ENCODE assay signal across 8 cellular contexts in the genomic region with DNA sequence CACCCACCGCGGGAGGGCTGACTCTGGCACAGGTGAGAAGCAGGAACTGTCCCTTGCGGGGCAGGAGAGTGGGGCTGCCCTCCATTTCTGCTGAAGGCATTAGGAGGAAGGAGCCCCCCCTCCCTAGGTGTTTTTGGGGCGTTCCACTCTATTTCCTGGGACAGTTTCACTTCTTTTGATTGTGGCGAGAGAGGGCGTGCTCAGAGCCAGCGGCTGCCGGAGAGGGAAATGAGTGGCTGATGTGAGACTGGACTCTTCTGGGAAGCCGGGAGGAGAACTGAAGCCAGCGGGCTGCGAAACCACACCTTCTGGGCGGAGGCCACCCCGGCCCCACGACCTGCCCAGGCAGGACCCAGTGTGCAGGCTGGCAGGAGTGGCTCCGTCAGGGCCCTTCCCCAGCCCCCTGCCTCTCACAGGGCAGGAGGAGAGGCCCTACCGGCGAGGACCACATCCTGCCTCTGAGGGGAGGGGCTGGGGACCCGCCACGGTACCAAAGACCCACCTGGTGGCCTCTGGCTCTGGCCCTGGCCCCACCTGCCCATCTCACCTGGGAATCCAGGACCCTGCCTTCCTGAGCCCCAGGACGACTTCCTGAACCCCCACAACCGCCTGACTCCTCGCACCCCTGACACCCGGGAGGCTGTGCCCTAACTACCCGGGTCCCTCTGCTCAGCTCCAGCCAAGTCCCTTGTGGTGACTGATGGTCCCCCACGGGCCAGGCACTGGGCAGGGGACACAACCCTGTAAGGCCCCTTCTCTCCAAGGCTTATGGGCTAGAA. TPM values are rescaled to one million over a fixed set of nuclear protein-coding genes. Genes with fewer than 3 reads are reported as not detected.
DNase-seq lines count a peak whose midpoint lies in the region; ATAC-seq and TF ChIP-seq lines count a peak whose summit lies in the region.

No MANE protein-coding gene starts in this region.

- H3K36me3 ChIP-seq in KMS-11 (ENCODE audit: insufficient read depth) = no peaks in the 10 kb centered on the region
- no peaks in the 10 kb centered on the region for H3K36me3 ChIP-seq in neural progenitor cell

- H3K36me3 Mint-ChIP-seq in endothelial cell (ENCODE audit: low read depth, unreplicated experiment) = peaks cover 8% of the 10 kb centered on the region
- peaks cover 2% of the 10 kb centered on the region for H3K36me3 Mint-ChIP-seq in neural progenitor cell

- H3K79me2 ChIP-seq in KMS-11 (ENCODE audit: insufficient read depth, low read depth) (peaks cover 8% of the 10 kb centered on the region; the same call in 1 of the 2 replicates), neural progenitor cell (ENCODE audit: low read depth) (peaks cover 46% of the 10 kb centered on the region)

- peaks cover 46% of the 10 kb centered on the region for H3K4me1 ChIP-seq in KMS-11 (ENCODE audit: low read depth, poor library complexity, severe bottlenecking)
- peaks cover 17% of the 10 kb centered on the region for H3K4me1 ChIP-seq in neural progenitor cell

- H3K27ac ChIP-seq in KMS-11 (peak overlapping the region; percentile 95), neural progenitor cell (peak overlapping the region; percentile 79), substantia nigra (ENCODE audit: low read depth, low read length, poor library complexity, severe bottlenecking) (peak overlapping the region; percentile 61)

- H3K4me3 Mint-ChIP-seq in endothelial cell (ENCODE audit: unreplicated experiment) = no peak overlapping the region
- H3K4me3 Mint-ChIP-seq in neural progenitor cell = peak overlapping the region; percentile 59

- H3K27me3 Mint-ChIP-seq in endothelial cell (ENCODE audit: unreplicated experiment) (peaks cover 13% of the 10 kb centered on the region), neural progenitor cell (ENCODE audit: insufficient read depth, low read depth) (peaks cover 3% of the 10 kb centered on the region)

- ATAC-seq in GM21526 (IDR thresholded peaks at IDR 0.05; ENCODE audit: low FRiP score, unreplicated experiment) = peak; percentile 52

- H3K27me3 ChIP-seq in KMS-11 (ENCODE audit: insufficient read depth, low read depth) = no peaks in the 10 kb centered on the region
- H3K27me3 ChIP-seq in neural progenitor cell = no peaks in the 10 kb centered on the region

- no peaks in the 10 kb centered on the region for H3K9me3 ChIP-seq in neural progenitor cell (ENCODE audit: low read depth)

- DNase-seq in DMS79 (lab: John Stamatoyannopoulos, UW) (peak; percentile 89), endothelial cell (ENCODE audit: low spot score) (no peak), neural progenitor cell (ENCODE audit: low spot score) (peak; percentile 43), substantia nigra (lab: John Stamatoyannopoulos, UW) (peak in 10 of 49 donors; percentile 11 to 52 (median 30)), T1000 (lab: John Stamatoyannopoulos, UW) (no peak)
- DNase-seq in activated CD4-positive, alpha-beta T cell treated with anti-CD3 and anti-CD28 coated beads, Interleukin-2, amount 50 U/mL, for 48 hours = peak; percentile 76 to 85

- H3K4me3 ChIP-seq in KMS-11 (IDR thresholded peaks at IDR 0.05; ENCODE audit: insufficient read depth, low read depth, low read length) (no peak overlapping the region), neural progenitor cell (no peak overlapping the region)

- H3K4me2 ChIP-seq in KMS-11 (peak overlapping the region; percentile 99), neural progenitor cell (peak overlapping the region; percentile 40)

- H3K27ac Mint-ChIP-seq in endothelial cell (ENCODE audit: unreplicated experiment) (peak overlapping the region; percentile 24), neural progenitor cell (peak overlapping the region; percentile 83)

- peaks cover 16% of the 10 kb centered on the region for H3F3A ChIP-seq in neural progenitor cell (ENCODE audit: low read depth)

- H4K20me1 ChIP-seq in KMS-11 (ENCODE audit: insufficient read depth) (no peaks in the 10 kb centered on the region), neural progenitor cell (ENCODE audit: low read depth) (peaks cover 75% of the 10 kb centered on the region)

- no peaks in the 10 kb centered on the region for H3K9me3 Mint-ChIP-seq in endothelial cell (ENCODE audit: unreplicated experiment)
- no peaks in the 10 kb centered on the region for H3K9me3 Mint-ChIP-seq in neural progenitor cell

- TF ChIP-seq CTCF in KMS-11 (conservative IDR thresholded peaks at IDR 0.05; ENCODE audit: low read depth, low read length) = no peak
- no peak for TF ChIP-seq CTCF in endothelial cell (IDR thresholded peaks at IDR 0.05; ENCODE audit: unreplicated experiment)
- no peak for TF ChIP-seq CTCF in neural progenitor cell (IDR thresholded peaks at IDR 0.05)

- peak overlapping the region; percentile 42 for H2AFZ ChIP-seq in KMS-11 (ENCODE audit: low read depth)
- H2AFZ ChIP-seq in neural progenitor cell (replicated peaks) = no peak overlapping the region

- H3K4me1 Mint-ChIP-seq in endothelial cell (ENCODE audit: unreplicated experiment) (peaks cover 25% of the 10 kb centered on the region), neural progenitor cell (peaks cover 27% of the 10 kb centered on the region)

- H3K9ac ChIP-seq in KMS-11 = peak overlapping the region; percentile 84
- peak overlapping the region; percentile 23 for H3K9ac ChIP-seq in neural progenitor cell

RNA-seq across cellular contexts. Expression of a gene that starts 25.9 kb away (rescaled TPM):
- 18.3 TPM for total RNA-seq in endothelial cell (ENCODE audit: unreplicated experiment)
- 10.6 and 30.4 TPM in 2 replicates for total RNA-seq in neural progenitor cell (ENCODE audit: low replicate concordance)

RNA-seq across cellular contexts. Expression of a gene that starts 30.7 kb away (rescaled TPM):
- total RNA-seq in endothelial cell (ENCODE audit: unreplicated experiment) (66.2 TPM), neural progenitor cell (ENCODE audit: low replicate concordance) (5.7 and 6.8 TPM in 2 replicates)

RNA-seq across cellular contexts. Expression of a gene that starts 31.0 kb away (rescaled TPM):
- total RNA-seq in endothelial cell (ENCODE audit: unreplicated experiment) = 128 TPM
- 25.3 and 87.0 TPM in 2 replicates for total RNA-seq in neural progenitor cell (ENCODE audit: low replicate concordance)

RNA-seq across cellular contexts. Expression of a gene that starts 33.1 kb away (rescaled TPM):
- 29.8 TPM for total RNA-seq in endothelial cell (ENCODE audit: unreplicated experiment)
- total RNA-seq in neural progenitor cell (ENCODE audit: low replicate concordance) = 37.5 and 82.1 TPM in 2 replicates

Comparison
In these comparisons a context has a peak if more than half of its experiments do, and no peak if none do; other contexts are left out.
1. DNase-seq: peak in DMS79 (single experiment), activated CD4-positive, alpha-beta T cell treated with anti-CD3 and anti-CD28 coated beads, Interleukin-2, amount 50 U/mL, for 48 hours (2 of 2) and neural progenitor cell (single experiment); none in endothelial cell (single experiment) and T1000 (single experiment).
2. Peak in every context shown above with its lines, with median percentiles within 50 percentile points of each other: H3K27ac ChIP-seq.